8 cellular contexts compared by ENCODE assay signal in the genomic region with DNA sequence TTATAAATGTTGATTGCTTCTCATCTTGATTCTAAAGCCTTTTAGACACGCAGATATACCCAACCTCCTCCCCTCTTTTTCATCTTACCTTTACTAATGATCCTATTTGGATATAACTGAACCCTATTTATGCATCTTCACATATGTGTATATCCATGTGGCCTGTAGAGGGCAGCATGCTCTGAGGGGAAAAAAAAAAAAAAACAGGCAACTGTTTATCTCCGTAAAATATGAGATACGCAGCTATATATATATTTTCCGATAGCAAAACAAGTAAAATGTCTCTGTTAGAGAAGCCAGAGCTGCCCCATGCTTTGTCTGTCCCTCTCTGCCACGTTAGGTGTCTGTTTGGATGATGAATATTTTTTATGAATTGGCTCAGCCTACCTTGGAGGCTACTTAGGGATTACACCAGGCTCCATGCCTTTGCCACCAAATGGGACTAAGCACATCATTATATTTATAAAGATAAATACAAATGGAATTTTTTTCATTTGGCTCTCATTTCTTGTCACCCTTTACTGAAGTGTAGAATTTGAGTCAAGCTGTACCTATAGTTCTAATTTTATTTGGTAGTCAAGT.
A peak's percentile ranks its signal among the peaks of the same experiment; 100 is the strongest.
DNase-seq lines count a peak whose midpoint lies in the region; ATAC-seq and TF ChIP-seq lines count a peak whose summit lies in the region.

No MANE protein-coding gene starts in this region.

- no peak overlapping the region for H3K4me2 ChIP-seq in neural cell (ENCODE audit: low read length)

- no peak overlapping the region for H2AFZ ChIP-seq in neural cell (ENCODE audit: low read depth, low read length)

- TF ChIP-seq CTCF in epithelial cell of esophagus (IDR thresholded peaks at IDR 0.05; ENCODE audit: insufficient read depth, low read depth, low read length, missing control alignments) = peak; percentile 75
- peak; percentile 86 for TF ChIP-seq CTCF in neural cell (IDR thresholded peaks at IDR 0.05; ENCODE audit: poor library complexity, severe bottlenecking)

- no peaks in the 10 kb centered on the region for H3K79me2 ChIP-seq in neural cell (replicated peaks; ENCODE audit: insufficient read depth, low read length)

- DNase-seq in DMS114 treated with DMSO at 0.1 percent for 48 hours (lab: John Stamatoyannopoulos, UW; ENCODE audit: unreplicated experiment) = peak; percentile 38
- peak; percentile 12 for DNase-seq in Jurkat, Clone E6-1 (ENCODE audit: low read depth, low spot score)
- DNase-seq in RKO (ENCODE audit: low spot score) = peak; percentile 63
- DNase-seq in epithelial cell of esophagus (ENCODE audit: low read depth) = peak; percentile 49
- no peak for DNase-seq in NCI-H226

- ATAC-seq in GM19452 (IDR thresholded peaks at IDR 0.05; ENCODE audit: unreplicated experiment) (peak; percentile 66), HG02623 (IDR thresholded peaks at IDR 0.05; ENCODE audit: unreplicated experiment) (no peak)

- no peaks in the 10 kb centered on the region for H3K36me3 ChIP-seq in neural cell (ENCODE audit: insufficient read depth, low read length)

- no peaks in the 10 kb centered on the region for H3F3A ChIP-seq in neural cell (ENCODE audit: insufficient read depth, low read length, poor library complexity, severe bottlenecking)

- H3K9me2 ChIP-seq in neural cell (ENCODE audit: insufficient read depth, low read length) = no peaks in the 10 kb centered on the region

- TF ChIP-seq EP300 in neural cell (conservative IDR thresholded peaks at IDR 0.05; ENCODE audit: poor library complexity, severe bottlenecking) = no peak

- no peak overlapping the region; the same call in 1 of the 2 replicates for H3K4me3 ChIP-seq in Jurkat, Clone E6-1 (ENCODE audit: low read length)
- H3K4me3 ChIP-seq in epithelial cell of esophagus (ENCODE audit: low read length) = peak overlapping the region; percentile 16
- H3K4me3 ChIP-seq in neural cell (ENCODE audit: low read length) = no peak overlapping the region

- no peaks in the 10 kb centered on the region for H3K27me3 ChIP-seq in neural cell (ENCODE audit: insufficient read depth, low read depth, low read length)

- no peak overlapping the region for H3K9ac ChIP-seq in neural cell (ENCODE audit: low read length)

- H3K9me3 ChIP-seq in neural cell (ENCODE audit: low read length) = no peaks in the 10 kb centered on the region

- H4K20me1 ChIP-seq in neural cell (ENCODE audit: insufficient read depth) = no peaks in the 10 kb centered on the region

- peak; percentile 85 for TF ChIP-seq RAD21 in neural cell (conservative IDR thresholded peaks at IDR 0.05)

- no peak overlapping the region for H3K27ac ChIP-seq in neural cell (ENCODE audit: low read length)

TF ChIP-seq in neural cell, 6 proteins besides CTCF, POLR2A, EP300 and RAD21:
- TF ChIP-seq SMC3 (conservative IDR thresholded peaks at IDR 0.05; ENCODE audit: poor library complexity) = peak; percentile 83
- no peak for TF ChIP-seq TAF1 (IDR thresholded peaks at IDR 0.05; ENCODE audit: low read depth)
